1 cellular context compared by ENCODE assay signal in the genomic region with DNA sequence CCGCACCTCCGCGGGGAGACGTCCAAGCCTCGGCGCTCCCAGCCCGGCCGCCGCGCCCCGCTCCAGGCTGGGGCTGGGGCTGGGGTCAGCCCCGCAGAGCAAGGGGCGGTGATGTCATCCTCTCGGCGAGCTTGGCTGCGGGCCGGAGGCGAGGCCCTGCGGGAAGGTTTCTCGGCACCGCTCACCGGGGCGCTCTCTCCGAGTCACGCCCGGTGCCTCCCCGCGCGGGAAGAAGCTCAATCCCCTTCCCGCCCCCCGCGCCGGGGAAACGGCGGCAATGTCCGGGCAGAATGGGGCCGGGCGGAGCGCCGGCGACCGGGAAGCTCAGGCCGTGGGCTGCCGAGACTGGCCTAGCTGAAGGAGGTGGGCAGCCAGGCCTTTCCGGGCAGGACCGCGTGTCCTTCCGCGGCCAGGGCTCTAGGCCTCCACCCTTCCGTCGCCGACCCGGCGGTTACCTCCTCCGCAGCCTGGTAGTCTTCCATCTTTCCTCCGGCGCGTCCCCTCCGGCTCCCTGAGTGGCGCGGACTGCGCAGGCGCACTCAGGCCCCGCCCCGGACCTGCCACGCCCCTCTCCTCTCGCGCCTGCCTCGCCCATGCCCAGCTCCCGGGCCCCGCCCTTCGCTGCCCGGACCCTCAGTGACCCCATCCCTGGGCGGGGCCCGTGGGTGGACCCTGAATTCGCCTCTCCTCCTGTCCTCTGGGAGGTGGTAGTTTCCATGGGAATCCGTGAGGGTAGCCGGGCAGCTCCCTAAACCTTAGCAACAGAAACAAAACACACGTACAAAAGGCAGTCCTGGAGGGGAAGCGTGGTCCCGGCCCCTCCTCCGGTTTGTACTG.
TF ChIP-seq lines count a peak whose summit lies in the region.

A gene (minus strand): TSS at position 517 of the 837 bp plus-strand sequence. CDS start 35 bp downstream, at position 482.

TF ChIP-seq in SK-N-SH treated with all-trans-retinoic acid at 6 μM for 48 hours, 23 proteins besides CTCF, POLR2A, EP300 and RAD21 (continued from another document):
- TF ChIP-seq, protein P1, sequence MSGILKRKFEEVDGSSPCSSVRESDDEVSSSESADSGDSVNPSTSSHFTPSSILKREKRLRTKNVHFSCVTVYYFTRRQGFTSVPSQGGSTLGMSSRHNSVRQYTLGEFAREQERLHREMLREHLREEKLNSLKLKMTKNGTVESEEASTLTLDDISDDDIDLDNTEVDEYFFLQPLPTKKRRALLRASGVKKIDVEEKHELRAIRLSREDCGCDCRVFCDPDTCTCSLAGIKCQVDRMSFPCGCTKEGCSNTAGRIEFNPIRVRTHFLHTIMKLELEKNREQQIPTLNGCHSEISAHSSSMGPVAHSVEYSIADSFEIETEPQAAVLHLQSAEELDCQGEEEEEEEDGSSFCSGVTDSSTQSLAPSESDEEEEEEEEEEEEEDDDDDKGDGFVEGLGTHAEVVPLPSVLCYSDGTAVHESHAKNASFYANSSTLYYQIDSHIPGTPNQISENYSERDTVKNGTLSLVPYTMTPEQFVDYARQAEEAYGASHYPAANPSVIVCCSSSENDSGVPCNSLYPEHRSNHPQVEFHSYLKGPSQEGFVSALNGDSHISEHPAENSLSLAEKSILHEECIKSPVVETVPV (CRISPR knock-in tag; IDR thresholded peaks at IDR 0.05) = no peak
- TF ChIP-seq TOX (CRISPR knock-in tag; IDR thresholded peaks at IDR 0.05; ENCODE audit: borderline replicate concordance) = no peak
- TF ChIP-seq GLIS3 (CRISPR knock-in tag; IDR thresholded peaks at IDR 0.05) = 0 out of 2 replicates have a peak, but pooled peaks have one; percentile 4
- no peak for TF ChIP-seq ZNF8 (CRISPR knock-in tag; IDR thresholded peaks at IDR 0.05)
TF ChIP-seq in SK-N-SH treated with all-trans-retinoic acid at 6 μM for 48 hours: peak in this region for 4.
